ENCODE assay signal across 1 cellular context in the genomic region with DNA sequence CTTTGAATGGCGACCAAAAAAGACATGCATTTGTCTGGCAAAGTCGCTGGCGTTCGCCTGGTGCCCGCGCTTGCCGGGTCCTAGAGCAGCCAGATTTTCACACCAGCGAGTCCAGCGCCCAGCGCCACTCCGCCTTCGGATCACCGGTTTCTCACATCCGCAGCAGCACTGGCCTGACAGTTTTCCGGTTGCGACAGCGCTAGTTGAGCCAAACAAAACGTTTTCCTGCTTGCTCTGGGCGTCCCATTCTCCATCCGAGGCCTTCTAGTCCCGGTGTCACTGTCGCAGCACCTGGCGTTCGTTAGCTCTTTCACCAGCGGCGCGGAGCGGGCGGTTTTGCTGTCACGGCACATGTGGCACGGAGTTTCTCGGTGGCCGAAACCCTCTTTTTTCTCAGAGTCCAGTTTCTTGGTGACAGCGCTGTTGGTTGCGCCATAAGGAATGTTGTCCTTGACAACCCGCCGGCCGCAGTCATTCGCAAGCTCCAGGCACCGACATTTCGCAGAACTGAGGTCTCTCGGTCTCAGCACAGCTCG.
TF ChIP-seq lines count a peak whose summit lies in the region.

No MANE protein-coding gene starts in this region.

TF ChIP-seq in K562, 482 proteins besides CTCF, POLR2A, EP300 and RAD21 (continued from another document and continues in another):
- TF ChIP-seq ID3 (CRISPR knock-in tag; IDR thresholded peaks at IDR 0.05) (no peak), ID3 (tag; IDR thresholded peaks at IDR 0.05) (no peak), ZNF277 (CRISPR knock-in tag; IDR thresholded peaks at IDR 0.05; ENCODE audit: borderline replicate concordance) (no peak), MAFK (IDR thresholded peaks at IDR 0.05; ENCODE audit: low read length) (peak; percentile 20; the same call in 1 of the 2 replicates), ZNF766 (CRISPR knock-in tag; conservative IDR thresholded peaks at IDR 0.05) (no peak; the same call in 1 of the 2 replicates), HOXB6 (CRISPR knock-in tag; IDR thresholded peaks at IDR 0.05; ENCODE audit: borderline replicate concordance) (no peak), TCFL5 (CRISPR knock-in tag; conservative IDR thresholded peaks at IDR 0.05) (no peak), ZBTB12 (CRISPR knock-in tag; IDR thresholded peaks at IDR 0.05) (no peak), CEBPB (tag; IDR thresholded peaks at IDR 0.05) (peak; percentile 93), ZNF316 (IDR thresholded peaks at IDR 0.05) (no peak), CXXC5 (CRISPR knock-in tag; IDR thresholded peaks at IDR 0.05) (peak; percentile 37; the same call in 1 of the 2 replicates), ZNF395 (CRISPR knock-in tag; IDR thresholded peaks at IDR 0.05) (no peak), ZC3H8 (IDR thresholded peaks at IDR 0.05) (no peak), SIX5 (IDR thresholded peaks at IDR 0.05; ENCODE audit: borderline replicate concordance in 1 of 2, insufficient read depth in 1 of 2, low read depth in 1 of 2, low read length in 2 of 2) (no peak), FOS (IDR thresholded peaks at IDR 0.05; ENCODE audit: extremely low read depth, insufficient read length) (no peak), HDAC6 (IDR thresholded peaks at IDR 0.05; ENCODE audit: low read depth, low read length) (no peak), RBM22 (IDR thresholded peaks at IDR 0.05; ENCODE audit: low read depth, low read length, poor library complexity, severe bottlenecking) (peak; percentile 6), SIRT6 (IDR thresholded peaks at IDR 0.05; ENCODE audit: low read depth, low read length) (no peak), ELK1 (CRISPR knock-in tag; IDR thresholded peaks at IDR 0.05) (no peak), THRAP3 (IDR thresholded peaks at IDR 0.05; ENCODE audit: borderline replicate concordance) (no peak), ATF2 (CRISPR knock-in tag; IDR thresholded peaks at IDR 0.05) (no peak), POLR2G (IDR thresholded peaks at IDR 0.05; ENCODE audit: low read depth, low read length) (peak; percentile 88), HSF4 (CRISPR knock-in tag; IDR thresholded peaks at IDR 0.05; ENCODE audit: borderline replicate concordance) (no peak), ZNF232 (CRISPR knock-in tag; IDR thresholded peaks at IDR 0.05) (no peak), SPI1 (IDR thresholded peaks at IDR 0.05; ENCODE audit: borderline replicate concordance, low read depth, low read length) (no peak), CREB1 (IDR thresholded peaks at IDR 0.05) (0 out of 2 replicates have a peak, but pooled peaks have one; percentile 13), CREB1 (CRISPR knock-in tag; IDR thresholded peaks at IDR 0.05) (no peak), PHF8 (IDR thresholded peaks at IDR 0.05; ENCODE audit: borderline replicate concordance, low read length) (peak; percentile 18)
- TF ChIP-seq, protein P1, sequence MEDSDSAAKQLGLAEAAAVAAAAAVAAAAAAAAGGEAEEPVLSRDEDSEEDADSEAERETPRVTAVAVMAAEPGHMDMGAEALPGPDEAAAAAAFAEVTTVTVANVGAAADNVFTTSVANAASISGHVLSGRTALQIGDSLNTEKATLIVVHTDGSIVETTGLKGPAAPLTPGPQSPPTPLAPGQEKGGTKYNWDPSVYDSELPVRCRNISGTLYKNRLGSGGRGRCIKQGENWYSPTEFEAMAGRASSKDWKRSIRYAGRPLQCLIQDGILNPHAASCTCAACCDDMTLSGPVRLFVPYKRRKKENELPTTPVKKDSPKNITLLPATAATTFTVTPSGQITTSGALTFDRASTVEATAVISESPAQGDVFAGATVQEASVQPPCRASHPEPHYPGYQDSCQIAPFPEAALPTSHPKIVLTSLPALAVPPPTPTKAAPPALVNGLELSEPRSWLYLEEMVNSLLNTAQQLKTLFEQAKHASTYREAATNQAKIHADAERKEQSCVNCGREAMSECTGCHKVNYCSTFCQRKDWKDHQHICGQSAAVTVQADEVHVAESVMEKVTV (CRISPR knock-in tag; IDR thresholded peaks at IDR 0.05) = no peak
- TF ChIP-seq, protein P2, sequence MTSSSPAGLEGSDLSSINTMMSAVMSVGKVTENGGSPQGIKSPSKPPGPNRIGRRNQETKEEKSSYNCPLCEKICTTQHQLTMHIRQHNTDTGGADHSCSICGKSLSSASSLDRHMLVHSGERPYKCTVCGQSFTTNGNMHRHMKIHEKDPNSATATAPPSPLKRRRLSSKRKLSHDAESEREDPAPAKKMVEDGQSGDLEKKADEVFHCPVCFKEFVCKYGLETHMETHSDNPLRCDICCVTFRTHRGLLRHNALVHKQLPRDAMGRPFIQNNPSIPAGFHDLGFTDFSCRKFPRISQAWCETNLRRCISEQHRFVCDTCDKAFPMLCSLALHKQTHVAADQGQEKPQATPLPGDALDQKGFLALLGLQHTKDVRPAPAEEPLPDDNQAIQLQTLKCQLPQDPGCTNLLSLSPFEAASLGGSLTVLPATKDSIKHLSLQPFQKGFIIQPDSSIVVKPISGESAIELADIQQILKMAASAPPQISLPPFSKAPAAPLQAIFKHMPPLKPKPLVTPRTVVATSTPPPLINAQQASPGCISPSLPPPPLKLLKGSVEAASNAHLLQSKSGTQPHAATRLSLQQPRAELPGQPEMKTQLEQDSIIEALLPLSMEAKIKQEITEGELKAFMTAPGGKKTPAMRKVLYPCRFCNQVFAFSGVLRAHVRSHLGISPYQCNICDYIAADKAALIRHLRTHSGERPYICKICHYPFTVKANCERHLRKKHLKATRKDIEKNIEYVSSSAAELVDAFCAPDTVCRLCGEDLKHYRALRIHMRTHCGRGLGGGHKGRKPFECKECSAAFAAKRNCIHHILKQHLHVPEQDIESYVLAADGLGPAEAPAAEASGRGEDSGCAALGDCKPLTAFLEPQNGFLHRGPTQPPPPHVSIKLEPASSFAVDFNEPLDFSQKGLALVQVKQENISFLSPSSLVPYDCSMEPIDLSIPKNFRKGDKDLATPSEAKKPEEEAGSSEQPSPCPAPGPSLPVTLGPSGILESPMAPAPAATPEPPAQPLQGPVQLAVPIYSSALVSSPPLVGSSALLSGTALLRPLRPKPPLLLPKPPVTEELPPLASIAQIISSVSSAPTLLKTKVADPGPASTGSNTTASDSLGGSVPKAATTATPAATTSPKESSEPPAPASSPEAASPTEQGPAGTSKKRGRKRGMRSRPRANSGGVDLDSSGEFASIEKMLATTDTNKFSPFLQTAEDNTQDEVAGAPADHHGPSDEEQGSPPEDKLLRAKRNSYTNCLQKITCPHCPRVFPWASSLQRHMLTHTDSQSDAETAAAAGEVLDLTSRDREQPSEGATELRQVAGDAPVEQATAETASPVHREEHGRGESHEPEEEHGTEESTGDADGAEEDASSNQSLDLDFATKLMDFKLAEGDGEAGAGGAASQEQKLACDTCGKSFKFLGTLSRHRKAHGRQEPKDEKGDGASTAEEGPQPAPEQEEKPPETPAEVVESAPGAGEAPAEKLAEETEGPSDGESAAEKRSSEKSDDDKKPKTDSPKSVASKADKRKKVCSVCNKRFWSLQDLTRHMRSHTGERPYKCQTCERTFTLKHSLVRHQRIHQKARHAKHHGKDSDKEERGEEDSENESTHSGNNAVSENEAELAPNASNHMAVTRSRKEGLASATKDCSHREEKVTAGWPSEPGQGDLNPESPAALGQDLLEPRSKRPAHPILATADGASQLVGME (CRISPR knock-in tag; IDR thresholded peaks at IDR 0.05) = no peak
- TF ChIP-seq, protein P3, sequence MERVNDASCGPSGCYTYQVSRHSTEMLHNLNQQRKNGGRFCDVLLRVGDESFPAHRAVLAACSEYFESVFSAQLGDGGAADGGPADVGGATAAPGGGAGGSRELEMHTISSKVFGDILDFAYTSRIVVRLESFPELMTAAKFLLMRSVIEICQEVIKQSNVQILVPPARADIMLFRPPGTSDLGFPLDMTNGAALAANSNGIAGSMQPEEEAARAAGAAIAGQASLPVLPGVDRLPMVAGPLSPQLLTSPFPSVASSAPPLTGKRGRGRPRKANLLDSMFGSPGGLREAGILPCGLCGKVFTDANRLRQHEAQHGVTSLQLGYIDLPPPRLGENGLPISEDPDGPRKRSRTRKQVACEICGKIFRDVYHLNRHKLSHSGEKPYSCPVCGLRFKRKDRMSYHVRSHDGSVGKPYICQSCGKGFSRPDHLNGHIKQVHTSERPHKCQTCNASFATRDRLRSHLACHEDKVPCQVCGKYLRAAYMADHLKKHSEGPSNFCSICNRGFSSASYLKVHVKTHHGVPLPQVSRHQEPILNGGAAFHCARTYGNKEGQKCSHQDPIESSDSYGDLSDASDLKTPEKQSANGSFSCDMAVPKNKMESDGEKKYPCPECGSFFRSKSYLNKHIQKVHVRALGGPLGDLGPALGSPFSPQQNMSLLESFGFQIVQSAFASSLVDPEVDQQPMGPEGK (CRISPR knock-in tag; IDR thresholded peaks at IDR 0.05; ENCODE audit: borderline replicate concordance) = no peak
- TF ChIP-seq, protein P4, sequence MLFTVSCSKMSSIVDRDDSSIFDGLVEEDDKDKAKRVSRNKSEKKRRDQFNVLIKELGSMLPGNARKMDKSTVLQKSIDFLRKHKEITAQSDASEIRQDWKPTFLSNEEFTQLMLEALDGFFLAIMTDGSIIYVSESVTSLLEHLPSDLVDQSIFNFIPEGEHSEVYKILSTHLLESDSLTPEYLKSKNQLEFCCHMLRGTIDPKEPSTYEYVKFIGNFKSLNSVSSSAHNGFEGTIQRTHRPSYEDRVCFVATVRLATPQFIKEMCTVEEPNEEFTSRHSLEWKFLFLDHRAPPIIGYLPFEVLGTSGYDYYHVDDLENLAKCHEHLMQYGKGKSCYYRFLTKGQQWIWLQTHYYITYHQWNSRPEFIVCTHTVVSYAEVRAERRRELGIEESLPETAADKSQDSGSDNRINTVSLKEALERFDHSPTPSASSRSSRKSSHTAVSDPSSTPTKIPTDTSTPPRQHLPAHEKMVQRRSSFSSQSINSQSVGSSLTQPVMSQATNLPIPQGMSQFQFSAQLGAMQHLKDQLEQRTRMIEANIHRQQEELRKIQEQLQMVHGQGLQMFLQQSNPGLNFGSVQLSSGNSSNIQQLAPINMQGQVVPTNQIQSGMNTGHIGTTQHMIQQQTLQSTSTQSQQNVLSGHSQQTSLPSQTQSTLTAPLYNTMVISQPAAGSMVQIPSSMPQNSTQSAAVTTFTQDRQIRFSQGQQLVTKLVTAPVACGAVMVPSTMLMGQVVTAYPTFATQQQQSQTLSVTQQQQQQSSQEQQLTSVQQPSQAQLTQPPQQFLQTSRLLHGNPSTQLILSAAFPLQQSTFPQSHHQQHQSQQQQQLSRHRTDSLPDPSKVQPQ (CRISPR knock-in tag; IDR thresholded peaks at IDR 0.05; ENCODE audit: borderline replicate concordance) = no peak
- TF ChIP-seq, protein P5, sequence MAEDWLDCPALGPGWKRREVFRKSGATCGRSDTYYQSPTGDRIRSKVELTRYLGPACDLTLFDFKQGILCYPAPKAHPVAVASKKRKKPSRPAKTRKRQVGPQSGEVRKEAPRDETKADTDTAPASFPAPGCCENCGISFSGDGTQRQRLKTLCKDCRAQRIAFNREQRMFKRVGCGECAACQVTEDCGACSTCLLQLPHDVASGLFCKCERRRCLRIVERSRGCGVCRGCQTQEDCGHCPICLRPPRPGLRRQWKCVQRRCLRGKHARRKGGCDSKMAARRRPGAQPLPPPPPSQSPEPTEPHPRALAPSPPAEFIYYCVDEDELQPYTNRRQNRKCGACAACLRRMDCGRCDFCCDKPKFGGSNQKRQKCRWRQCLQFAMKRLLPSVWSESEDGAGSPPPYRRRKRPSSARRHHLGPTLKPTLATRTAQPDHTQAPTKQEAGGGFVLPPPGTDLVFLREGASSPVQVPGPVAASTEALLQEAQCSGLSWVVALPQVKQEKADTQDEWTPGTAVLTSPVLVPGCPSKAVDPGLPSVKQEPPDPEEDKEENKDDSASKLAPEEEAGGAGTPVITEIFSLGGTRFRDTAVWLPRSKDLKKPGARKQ (CRISPR knock-in tag; IDR thresholded peaks at IDR 0.05) = no peak
